Comparison of ENCODE assay signal across 1 cellular context in the genomic region with DNA sequence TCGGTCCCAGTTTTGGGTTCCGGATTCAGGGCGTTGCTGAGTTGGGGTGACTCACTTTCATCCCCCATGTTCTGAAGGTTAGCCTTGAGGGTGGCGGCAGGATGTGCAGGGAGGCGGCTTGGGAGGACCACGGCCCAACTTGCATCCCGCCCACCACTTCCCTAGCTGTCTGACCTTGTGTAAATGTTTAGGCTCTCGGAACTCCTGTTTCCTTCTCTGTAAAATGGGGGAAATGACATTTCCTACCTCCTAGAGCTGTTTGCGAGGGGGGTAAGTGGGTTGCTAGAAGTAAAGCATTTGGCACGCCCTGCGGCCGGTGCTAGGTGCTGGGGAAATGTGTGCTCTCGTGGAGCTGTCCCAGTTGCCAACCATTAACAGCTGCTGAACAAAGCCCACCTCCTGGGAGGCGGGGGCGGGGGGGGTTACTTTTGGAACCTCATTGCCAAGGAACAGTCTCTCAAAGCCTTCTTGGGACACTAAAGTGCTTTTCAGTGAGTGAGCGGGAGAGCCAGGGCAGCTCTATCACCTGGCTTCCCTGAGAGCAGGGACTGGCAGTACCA.
TF ChIP-seq lines count a peak whose summit lies in the region.

No MANE protein-coding gene starts in this region.

TF ChIP-seq in GM23338, 12 proteins besides CTCF, POLR2A, EP300 and RAD21:
- no peak for TF ChIP-seq ZNF114 (CRISPR knock-in tag; IDR thresholded peaks at IDR 0.05)
- TF ChIP-seq CREB1 (CRISPR knock-in tag; IDR thresholded peaks at IDR 0.05; ENCODE audit: low read depth), result no peak
- no peak for TF ChIP-seq EZH2phosphoT487 (IDR thresholded peaks at IDR 0.05; ENCODE audit: unreplicated experiment)
- TF ChIP-seq EZH2 (IDR thresholded peaks at IDR 0.05; ENCODE audit: low read depth, unreplicated experiment), result no peak
- TF ChIP-seq, protein P1, sequence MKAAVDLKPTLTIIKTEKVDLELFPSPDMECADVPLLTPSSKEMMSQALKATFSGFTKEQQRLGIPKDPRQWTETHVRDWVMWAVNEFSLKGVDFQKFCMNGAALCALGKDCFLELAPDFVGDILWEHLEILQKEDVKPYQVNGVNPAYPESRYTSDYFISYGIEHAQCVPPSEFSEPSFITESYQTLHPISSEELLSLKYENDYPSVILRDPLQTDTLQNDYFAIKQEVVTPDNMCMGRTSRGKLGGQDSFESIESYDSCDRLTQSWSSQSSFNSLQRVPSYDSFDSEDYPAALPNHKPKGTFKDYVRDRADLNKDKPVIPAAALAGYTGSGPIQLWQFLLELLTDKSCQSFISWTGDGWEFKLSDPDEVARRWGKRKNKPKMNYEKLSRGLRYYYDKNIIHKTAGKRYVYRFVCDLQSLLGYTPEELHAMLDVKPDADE (IDR thresholded peaks at IDR 0.05), result no peak
- TF ChIP-seq NANOG (IDR thresholded peaks at IDR 0.05; ENCODE audit: borderline replicate concordance), result no peak
- no peak for TF ChIP-seq POLR2AphosphoS5 (IDR thresholded peaks at IDR 0.05; ENCODE audit: low read depth)
- TF ChIP-seq STAT1 (IDR thresholded peaks at IDR 0.05; ENCODE audit: unreplicated experiment), result no peak
- TF ChIP-seq ZNF331 (CRISPR knock-in tag; IDR thresholded peaks at IDR 0.05; ENCODE audit: low read depth), result no peak
- TF ChIP-seq ZNF462 (CRISPR knock-in tag; IDR thresholded peaks at IDR 0.05), result no peak
- TF ChIP-seq JUNB (IDR thresholded peaks at IDR 0.05; ENCODE audit: unreplicated experiment), result no peak
- TF ChIP-seq, protein P2, sequence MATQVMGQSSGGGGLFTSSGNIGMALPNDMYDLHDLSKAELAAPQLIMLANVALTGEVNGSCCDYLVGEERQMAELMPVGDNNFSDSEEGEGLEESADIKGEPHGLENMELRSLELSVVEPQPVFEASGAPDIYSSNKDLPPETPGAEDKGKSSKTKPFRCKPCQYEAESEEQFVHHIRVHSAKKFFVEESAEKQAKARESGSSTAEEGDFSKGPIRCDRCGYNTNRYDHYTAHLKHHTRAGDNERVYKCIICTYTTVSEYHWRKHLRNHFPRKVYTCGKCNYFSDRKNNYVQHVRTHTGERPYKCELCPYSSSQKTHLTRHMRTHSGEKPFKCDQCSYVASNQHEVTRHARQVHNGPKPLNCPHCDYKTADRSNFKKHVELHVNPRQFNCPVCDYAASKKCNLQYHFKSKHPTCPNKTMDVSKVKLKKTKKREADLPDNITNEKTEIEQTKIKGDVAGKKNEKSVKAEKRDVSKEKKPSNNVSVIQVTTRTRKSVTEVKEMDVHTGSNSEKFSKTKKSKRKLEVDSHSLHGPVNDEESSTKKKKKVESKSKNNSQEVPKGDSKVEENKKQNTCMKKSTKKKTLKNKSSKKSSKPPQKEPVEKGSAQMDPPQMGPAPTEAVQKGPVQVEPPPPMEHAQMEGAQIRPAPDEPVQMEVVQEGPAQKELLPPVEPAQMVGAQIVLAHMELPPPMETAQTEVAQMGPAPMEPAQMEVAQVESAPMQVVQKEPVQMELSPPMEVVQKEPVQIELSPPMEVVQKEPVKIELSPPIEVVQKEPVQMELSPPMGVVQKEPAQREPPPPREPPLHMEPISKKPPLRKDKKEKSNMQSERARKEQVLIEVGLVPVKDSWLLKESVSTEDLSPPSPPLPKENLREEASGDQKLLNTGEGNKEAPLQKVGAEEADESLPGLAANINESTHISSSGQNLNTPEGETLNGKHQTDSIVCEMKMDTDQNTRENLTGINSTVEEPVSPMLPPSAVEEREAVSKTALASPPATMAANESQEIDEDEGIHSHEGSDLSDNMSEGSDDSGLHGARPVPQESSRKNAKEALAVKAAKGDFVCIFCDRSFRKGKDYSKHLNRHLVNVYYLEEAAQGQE (IDR thresholded peaks at IDR 0.05; ENCODE audit: unreplicated experiment), result no peak
